Comparison of ENCODE assay signal across 7 cellular contexts in the genomic region with DNA sequence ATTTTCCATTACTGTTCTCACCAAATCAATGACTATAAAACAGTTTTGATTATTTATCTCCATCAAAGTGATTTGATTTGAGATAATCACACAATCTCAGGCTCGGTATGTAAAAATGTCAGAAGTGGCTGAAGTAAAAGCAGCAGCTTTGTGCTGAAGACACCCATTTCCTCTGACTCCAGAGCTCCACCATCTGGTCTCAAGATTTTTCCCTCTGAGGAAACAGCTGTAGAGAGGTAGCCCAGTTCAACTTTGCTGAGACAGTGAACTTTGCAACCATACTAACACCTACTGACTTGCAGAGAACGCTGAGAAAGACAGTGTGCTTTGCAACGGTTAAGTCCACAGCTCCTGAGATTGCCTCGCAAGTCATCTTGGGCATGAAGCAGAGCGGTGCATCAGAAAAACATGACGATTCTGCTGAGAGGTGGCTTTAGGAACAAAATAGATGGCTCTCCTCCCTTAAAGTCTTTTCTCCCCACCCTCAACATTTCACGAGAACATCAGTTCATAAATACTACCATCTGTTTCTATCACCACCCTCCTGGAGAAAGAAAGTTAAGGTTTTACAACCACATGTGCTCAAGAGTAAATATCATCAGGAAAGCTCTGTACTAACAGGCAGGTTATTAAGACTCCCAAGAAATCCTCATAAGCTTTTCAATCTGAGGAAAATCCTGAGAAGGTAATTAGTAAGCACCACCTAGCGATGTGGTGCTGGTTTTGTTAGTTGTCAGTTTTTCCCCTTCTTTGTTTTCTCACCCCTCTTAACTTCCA. TPM values are rescaled to one million over a fixed set of nuclear protein-coding genes. Genes with fewer than 3 reads are reported as not detected.
A peak's percentile ranks its signal among the peaks of the same experiment; 100 is the strongest.
DNase-seq lines count a peak whose midpoint lies in the region; ATAC-seq and TF ChIP-seq lines count a peak whose summit lies in the region.

No MANE protein-coding gene starts in this region.

- POLR2A ChIA-PET in T-cell (lab: Charles Lee), result interaction anchor here in 1 of 2 donors (0.6 kb wide), 2 partner anchors 161 to 222 kb away, joined by 3 to 9 read pairs; no protein-coding TSS in a partner anchor

- H3K4me3 ChIP-seq in epithelial cell of esophagus (ENCODE audit: low read length) (no peak overlapping the region), mucosa of rectum (ENCODE audit: low read length in 2 of 2) (peak overlapping the region; percentile 14 to 35)

- H3K27me3 ChIP-seq in mucosa of rectum (ENCODE audit: control insufficient read depth in 2 of 2, insufficient read depth in 2 of 2, low read length in 2 of 2), result no peaks in the 10 kb centered on the region

- H3K27me3 Mint-ChIP-seq in T-cell, result no peaks in the 10 kb centered on the region

- TF ChIP-seq CTCF in epithelial cell of esophagus (IDR thresholded peaks at IDR 0.05; ENCODE audit: insufficient read depth, low read depth, low read length, missing control alignments), result peak; percentile 77

- H3K4me3 Mint-ChIP-seq in T-cell, result no peak overlapping the region

- CTCF ChIA-PET in T-cell (lab: Charles Lee), result interaction anchor here (0.8 to 3.6 kb wide), 6 partner anchors 41 to 222 kb away, joined by 3 to 34 read pairs (median 4); no protein-coding TSS in a partner anchor

- DNase-seq in DMS53 (lab: John Stamatoyannopoulos, UW) (peak; percentile 56), HCEC 1CT (peak; percentile 74), T-cell (peak in 17 of 34 experiments; percentile 1 to 42 (median 11)), epithelial cell of esophagus (ENCODE audit: low read depth) (peak; percentile 62)

- peaks cover 0 to 9% (median 9%) of the 10 kb centered on the region in 3 donors for H3K4me1 Mint-ChIP-seq in T-cell

- peak overlapping the region; percentile 43 to 45 for H3K27ac ChIP-seq in mucosa of rectum (ENCODE audit: low read depth in 2 of 2, low read length in 2 of 2)

- peaks cover 3 to 8% of the 10 kb centered on the region in 2 donors for H3K4me1 ChIP-seq in mucosa of rectum (ENCODE audit: control insufficient read depth in 2 of 2, insufficient read depth in 2 of 2, low read length in 2 of 2)

- H3K9me3 Mint-ChIP-seq in T-cell, result no peaks in the 10 kb centered on the region

- ATAC-seq in T-cell (replicated peaks in 1 of 4), result peak; percentile 60 to 79 (median 72)
- no peak for ATAC-seq in HG03571 (IDR thresholded peaks at IDR 0.05; ENCODE audit: unreplicated experiment)
- no peak for ATAC-seq in HG03025 (IDR thresholded peaks at IDR 0.05; ENCODE audit: low FRiP score, unreplicated experiment)

- H3K9me3 ChIP-seq in mucosa of rectum (ENCODE audit: control insufficient read depth in 2 of 2, low read length in 2 of 2), result no peaks in the 10 kb centered on the region

- peaks cover 26 to 31% of the 10 kb centered on the region in 2 donors for H3K36me3 ChIP-seq in mucosa of rectum (ENCODE audit: control insufficient read depth in 2 of 2, insufficient read depth in 2 of 2, low read length in 2 of 2)

- H3K27ac Mint-ChIP-seq in T-cell, result peak overlapping the region in 1 of 2 donors; percentile 78

- peaks cover 33% of the 10 kb centered on the region for H3K36me3 Mint-ChIP-seq in T-cell

- peak overlapping the region in 1 of 2 donors; percentile 26 for H3K9ac ChIP-seq in mucosa of rectum (ENCODE audit: low read depth in 1 of 2, low read length in 2 of 2)

RNA-seq across cellular contexts. Expression of a gene that starts 34.8 kb away (rescaled TPM):
- not detected for total RNA-seq in T-cell

RNA-seq across cellular contexts. Expression of a gene that starts 39.0 kb away (rescaled TPM):
- total RNA-seq in T-cell, result 10 to 100 TPM; 46.5 to 62.2 (median 52.3) TPM

Comparison
In these comparisons a context has a peak if more than half of its experiments do, and no peak if none do; other contexts are left out.
1. ATAC-seq: peak in T-cell (4 of 4); none in HG03571 (single experiment) and HG03025 (single experiment).